In the genomic region with DNA sequence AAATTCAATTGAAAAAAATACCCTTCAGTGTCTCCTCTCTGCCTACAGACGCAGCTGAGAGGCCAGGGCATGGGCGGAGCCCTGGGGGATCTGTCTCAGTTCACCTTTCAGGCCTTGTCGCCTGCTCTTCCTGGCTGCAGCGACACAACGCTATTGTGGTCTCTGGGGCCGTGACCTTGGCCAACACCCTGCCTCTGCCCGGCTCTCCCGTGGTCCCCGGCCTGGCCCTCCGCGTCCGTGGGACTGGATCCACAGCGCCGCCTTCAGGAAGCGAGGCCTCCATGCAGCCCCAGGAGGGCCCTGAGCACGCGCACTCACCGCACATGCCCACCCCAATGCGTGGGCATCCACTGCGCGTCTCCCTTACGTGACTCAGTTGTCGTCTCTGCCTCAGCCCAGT, we compare ENCODE assay signal across 13 cellular contexts.
DNase-seq lines count a peak whose midpoint lies in the region; ATAC-seq and TF ChIP-seq lines count a peak whose summit lies in the region.
"Had no signal": no experiment of that assay in that cellular context is flagged by ENCODE, and none has a peak within 500 bp of the region (broad histone marks: within the 10 kb centered on the region; RNA-seq: fewer than 3 reads in every experiment).

No MANE protein-coding gene starts in this region.

- CTCF ChIA-PET in CD4-positive, alpha-beta T cell (lab: Charles Lee): no interaction called here

- TF ChIP-seq CTCF in foreskin fibroblast (IDR thresholded peaks at IDR 0.05; ENCODE audit: low read depth, low read length) (peak; percentile 15), osteoblast (IDR thresholded peaks at IDR 0.05; ENCODE audit: extremely low read depth, low read depth, low read length) (peak; percentile 22)
- no peak for TF ChIP-seq CTCF in CD4-positive, alpha-beta T cell (IDR thresholded peaks at IDR 0.05)

- H3K27ac Mint-ChIP-seq in CD4-positive, alpha-beta T cell: no peak overlapping the region

- H3K36me3 Mint-ChIP-seq in CD4-positive, alpha-beta T cell (ENCODE audit: low read depth): no peaks in the 10 kb centered on the region

- no peaks in the 10 kb centered on the region for H3K36me3 ChIP-seq in HUES64 (ENCODE audit: insufficient read depth, low read length)
- no peaks in the 10 kb centered on the region for H3K36me3 ChIP-seq in osteoblast (ENCODE audit: insufficient read depth, low read length)

- DNase-seq in ELR (ENCODE audit: low read depth) (peak; percentile 8), foreskin fibroblast (no peak), osteoblast (ENCODE audit: insufficient read length, low spot score, missing footprints) (no peak), NCI-H1930 (lab: John Stamatoyannopoulos, UW) (no peak)
- no peak for DNase-seq in CD4-positive, alpha-beta T cell
- DNase-seq: activated gamma-delta T cell treated with Interleukin-2 at 50 U/mL for 16 hours, DMS153, NCI-H2107, nucleus accumbens, PC-9 had no signal

- POLR2A ChIA-PET in CD4-positive, alpha-beta T cell (lab: Charles Lee): no interaction called here

- H3K4me3 ChIP-seq in HUES64 (ENCODE audit: low read length) (peak overlapping the region; percentile 37), foreskin fibroblast (ENCODE audit: low read depth in 1 of 2, low read length in 2 of 2) (no peak overlapping the region), osteoblast (ENCODE audit: insufficient read depth, low read length) (no peak overlapping the region)
- H3K4me3 ChIP-seq: PC-9 had no signal

- H3K9me3 ChIP-seq in HUES64 (ENCODE audit: insufficient read depth, low read depth, low read length) (no peaks in the 10 kb centered on the region), osteoblast (ENCODE audit: low read depth, low read length) (no peaks in the 10 kb centered on the region)
- H3K9me3 ChIP-seq in CD4-positive, alpha-beta T cell (ENCODE audit: control insufficient read depth, low read length): no peaks in the 10 kb centered on the region

- no peaks in the 10 kb centered on the region for H3K4me1 ChIP-seq in HUES64 (ENCODE audit: insufficient read depth, low read length)
- no peaks in the 10 kb centered on the region for H3K4me1 ChIP-seq in osteoblast (ENCODE audit: insufficient read depth, low read length)

- no peaks in the 10 kb centered on the region for H3K9me3 Mint-ChIP-seq in CD4-positive, alpha-beta T cell

- H3K4me3 Mint-ChIP-seq in CD4-positive, alpha-beta T cell: no peak overlapping the region

- intact Hi-C loops in CD4-positive, alpha-beta T cell (cut with DNase I, micrococcal nuclease): loop anchor here in 1 of 2 experiments (10.0 kb wide), 1 partner anchor 1466 kb away; no protein-coding TSS in a partner anchor

- H3K79me2 ChIP-seq in osteoblast (ENCODE audit: insufficient read depth, low read length): no peaks in the 10 kb centered on the region

- WGBS in HUES64: 75% methylated on average over 23 of the region's 23 CpGs

- no peak overlapping the region for H3K27ac ChIP-seq in HUES64 (ENCODE audit: low read depth, low read length)
- H3K27ac ChIP-seq in osteoblast (ENCODE audit: low read depth, low read length): no peak overlapping the region
- H3K27ac ChIP-seq in CD4-positive, alpha-beta T cell (ENCODE audit: low read depth, low read length): no peak overlapping the region
- H3K27ac ChIP-seq: PC-9 had no signal

- no peak overlapping the region for H2AFZ ChIP-seq in osteoblast (ENCODE audit: low read length)
- H2AFZ ChIP-seq: PC-9 had no signal

- peaks cover 8% of the 10 kb centered on the region for H3K27me3 Mint-ChIP-seq in CD4-positive, alpha-beta T cell

- no peak overlapping the region for H3K4me2 ChIP-seq in osteoblast (ENCODE audit: insufficient read depth, low read length)
- H3K4me2 ChIP-seq: PC-9 had no signal

- H3K27me3 ChIP-seq in HUES64 (ENCODE audit: insufficient read depth, low read length): no peaks in the 10 kb centered on the region
- H3K27me3 ChIP-seq in osteoblast (ENCODE audit: insufficient read depth, low read length): peaks cover 7% of the 10 kb centered on the region
- no peaks in the 10 kb centered on the region for H3K27me3 ChIP-seq in CD4-positive, alpha-beta T cell (ENCODE audit: control insufficient read depth, insufficient read depth, low read length)

- no peaks in the 10 kb centered on the region for H3K4me1 Mint-ChIP-seq in CD4-positive, alpha-beta T cell (ENCODE audit: low read depth)

- no peaks in the 10 kb centered on the region for H4K20me1 ChIP-seq in osteoblast (ENCODE audit: insufficient read depth, low read length)

- ATAC-seq in HG02870 (IDR thresholded peaks at IDR 0.05; ENCODE audit: unreplicated experiment) (no peak), HG02759 (IDR thresholded peaks at IDR 0.05; ENCODE audit: unreplicated experiment) (no peak)
- no peak for ATAC-seq in CD4-positive, alpha-beta T cell (ENCODE audit: poor library complexity)

- no peak overlapping the region for H3K9ac ChIP-seq in HUES64 (ENCODE audit: low read depth, low read length)
